In genomic region chr4:141220271-141220654, GRCh38 we compare ENCODE assay signal across 8 cellular contexts.
DNase-seq lines count a peak whose midpoint lies in the region; ATAC-seq and TF ChIP-seq lines count a peak whose summit lies in the region.

No MANE protein-coding gene starts in this region.

- no peak for TF ChIP-seq CTCF in choroid plexus epithelial cell (conservative IDR thresholded peaks at IDR 0.05; ENCODE audit: low read depth, low read length)
- TF ChIP-seq CTCF in GM10248 (IDR thresholded peaks at IDR 0.05; ENCODE audit: control extremely low read depth, extremely low read depth, low read depth, missing control alignments) = no peak

- peak overlapping the region; percentile 95 for H3K27ac Mint-ChIP-seq in stimulated activated naive CD8-positive, alpha-beta T cell treated with anti-CD3 and anti-CD28 coated beads, Interleukin-15, Interleukin-2, amounts not matched to agents 100 ng/mL and 50 ng/mL, for 24 hours

- no peaks in the 10 kb centered on the region for H3K9me3 ChIP-seq in muscle layer of colon (ENCODE audit: low read length)

- H3K36me3 Mint-ChIP-seq in stimulated activated naive CD8-positive, alpha-beta T cell treated with anti-CD3 and anti-CD28 coated beads, Interleukin-15, Interleukin-2, amounts not matched to agents 100 ng/mL and 50 ng/mL, for 24 hours (ENCODE audit: low read depth) = peaks cover 36% of the 10 kb centered on the region

- H3K27me3 ChIP-seq in muscle layer of colon (ENCODE audit: control insufficient read depth in 1 of 2, insufficient read depth in 2 of 2, low read length in 2 of 2) = no peaks in the 10 kb centered on the region

- peaks cover 10% of the 10 kb centered on the region for H3K36me3 ChIP-seq in muscle layer of colon (ENCODE audit: insufficient read depth, low read length)

- ATAC-seq in stimulated activated naive CD8-positive, alpha-beta T cell treated with anti-CD3 and anti-CD28 coated beads, Interleukin-15, Interleukin-2, amounts not matched to agents 100 U/mL and 50 U/mL, for 24 hours = no peak
- peak; percentile 14 for ATAC-seq in HG03571 (IDR thresholded peaks at IDR 0.05; ENCODE audit: unreplicated experiment)

- peaks cover 7% of the 10 kb centered on the region for H3K27me3 Mint-ChIP-seq in stimulated activated naive CD8-positive, alpha-beta T cell treated with anti-CD3 and anti-CD28 coated beads, Interleukin-15, Interleukin-2, amounts not matched to agents 100 ng/mL and 50 ng/mL, for 24 hours

- peaks cover 44% of the 10 kb centered on the region for H3K4me1 Mint-ChIP-seq in stimulated activated naive CD8-positive, alpha-beta T cell treated with anti-CD3 and anti-CD28 coated beads, Interleukin-15, Interleukin-2, amounts not matched to agents 100 ng/mL and 50 ng/mL, for 24 hours (ENCODE audit: low read depth)

- H3K9me3 Mint-ChIP-seq in stimulated activated naive CD8-positive, alpha-beta T cell treated with anti-CD3 and anti-CD28 coated beads, Interleukin-15, Interleukin-2, amounts not matched to agents 100 ng/mL and 50 ng/mL, for 24 hours = no peaks in the 10 kb centered on the region

- peak overlapping the region; percentile 95 for H3K4me3 Mint-ChIP-seq in stimulated activated naive CD8-positive, alpha-beta T cell treated with anti-CD3 and anti-CD28 coated beads, Interleukin-15, Interleukin-2, amounts not matched to agents 100 ng/mL and 50 ng/mL, for 24 hours

- H3K4me3 ChIP-seq in choroid plexus epithelial cell (ENCODE audit: low read depth, low read length) (peak overlapping the region; percentile 86), muscle layer of colon (ENCODE audit: low read depth in 1 of 2, low read length in 2 of 2) (peak overlapping the region in 1 of 2 donors; percentile 93)

- peak overlapping the region; percentile 98 for H3K27ac ChIP-seq in muscle layer of colon (ENCODE audit: low read depth, low read length)

- H3K9ac ChIP-seq in muscle layer of colon (ENCODE audit: low read length) = no peak overlapping the region

- CTCF ChIA-PET in GM10248 (lab: Yijun Ruan, JAX) = no interaction called here

- POLR2A ChIA-PET in GM10248 (lab: Yijun Ruan, JAX) = no interaction called here

- H3K4me1 ChIP-seq in muscle layer of colon (ENCODE audit: insufficient read depth, low read length) = peaks cover 17% of the 10 kb centered on the region

- DNase-seq in stimulated activated naive CD8-positive, alpha-beta T cell treated with anti-CD3 and anti-CD28 coated beads, Interleukin-15, Interleukin-2, amounts not matched to agents 100 U/mL and 50 U/mL, for 24 hours = no peak
- DNase-seq in choroid plexus epithelial cell (ENCODE audit: low read depth) (peak; percentile 31), GM10248 (ENCODE audit: extremely low spot score) (no peak), NCI-H1436 (lab: John Stamatoyannopoulos, UW) (no peak), NCI-H2081 treated with DMSO at 0.1 percent for 48 hours (lab: John Stamatoyannopoulos, UW) (no peak)
